20 cellular contexts compared by ENCODE assay signal in the genomic region with DNA sequence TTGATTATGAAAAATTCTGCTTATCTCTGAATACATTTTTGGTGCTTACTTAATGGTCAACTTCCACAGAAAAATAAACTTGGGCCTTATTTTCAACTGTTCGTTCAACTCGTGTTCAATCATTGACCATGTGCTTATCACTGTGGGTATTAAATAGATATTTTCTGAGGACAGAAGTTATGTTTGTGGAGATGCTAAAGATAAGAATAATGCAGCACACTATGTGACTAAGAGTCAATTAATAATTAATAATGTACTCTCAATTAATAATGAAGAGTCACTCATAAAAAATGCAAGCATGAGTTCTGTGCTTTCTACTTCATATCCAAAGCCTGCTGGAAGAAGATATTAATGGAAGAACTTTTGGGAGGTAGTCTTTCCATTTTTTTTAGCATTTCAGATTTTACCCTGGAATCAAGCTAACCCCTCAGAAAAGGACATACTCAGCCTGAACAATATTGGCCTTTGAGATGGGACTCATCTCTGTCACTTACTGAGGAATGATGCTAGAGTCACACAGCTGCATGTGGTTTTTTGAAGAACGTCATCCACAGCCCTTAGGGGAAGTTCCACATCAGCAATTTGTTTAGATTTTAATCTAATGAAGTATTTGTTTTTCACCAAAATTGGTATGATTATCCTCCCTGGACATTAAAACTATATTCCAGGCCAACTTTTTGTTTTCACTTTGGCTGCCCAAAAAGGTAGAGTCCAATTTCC.
DNase-seq lines count a peak whose midpoint lies in the region; ATAC-seq, FAIRE-seq and TF ChIP-seq lines count a peak whose summit lies in the region.
"Had no signal": no experiment of that assay in that cellular context is flagged by ENCODE, and none has a peak within 500 bp of the region (broad histone marks: within the 10 kb centered on the region; RNA-seq: fewer than 3 reads in every experiment).

No MANE protein-coding gene starts in this region.

- H3K4me3 ChIP-seq in foreskin fibroblast (ENCODE audit: low read depth in 1 of 2, low read length in 2 of 2) = no peak overlapping the region
- H3K4me3 ChIP-seq: ascending aorta, GM23248, K562, PC-9, skin epidermis had no signal

- H3K27ac Mint-ChIP-seq in progenitor cell of endocrine pancreas = no peak overlapping the region
- H3K27ac Mint-ChIP-seq: activated CD4-positive, alpha-beta T cell treated with anti-CD3 and anti-CD28 coated beads for 36 hours had no signal

- no peaks in the 10 kb centered on the region for H3K9me3 Mint-ChIP-seq in progenitor cell of endocrine pancreas (ENCODE audit: low read depth)
- H3K9me3 Mint-ChIP-seq: nephron had no signal

- H3K27me3 Mint-ChIP-seq in progenitor cell of endocrine pancreas = no peaks in the 10 kb centered on the region

- no peak for FAIRE-seq in frontal cortex (lab: Jason Lieb, UNC)
- FAIRE-seq: K562 had no signal

- H3K4me3 Mint-ChIP-seq in progenitor cell of endocrine pancreas (ENCODE audit: low read depth) = no peak overlapping the region
- H3K4me3 Mint-ChIP-seq: activated CD4-positive, alpha-beta T cell treated with anti-CD3 and anti-CD28 coated beads for 36 hours; nephron had no signal

- TF ChIP-seq CTCF in foreskin fibroblast (IDR thresholded peaks at IDR 0.05; ENCODE audit: low read depth, low read length) (no peak), progenitor cell of endocrine pancreas (IDR thresholded peaks at IDR 0.05; ENCODE audit: unreplicated experiment) (no peak)

- no peaks in the 10 kb centered on the region for H3K36me3 Mint-ChIP-seq in progenitor cell of endocrine pancreas (ENCODE audit: insufficient read depth)

- peak; percentile 58 for ATAC-seq in GM18867 (IDR thresholded peaks at IDR 0.05; ENCODE audit: unreplicated experiment)
- peak; percentile 44 for ATAC-seq in GM19468 (IDR thresholded peaks at IDR 0.05; ENCODE audit: extremely low read depth, unreplicated experiment)
- ATAC-seq in HG02970 (IDR thresholded peaks at IDR 0.05; ENCODE audit: low FRiP score, unreplicated experiment) = peak; percentile 59
- peak; percentile 50 for ATAC-seq in HG03558 (IDR thresholded peaks at IDR 0.05; ENCODE audit: extremely low read depth, unreplicated experiment)
- ATAC-seq: activated CD4-positive, alpha-beta T cell treated with anti-CD3 and anti-CD28 coated beads for 36 hours; K562 had no signal

- H3K4me1 Mint-ChIP-seq in progenitor cell of endocrine pancreas (ENCODE audit: low read depth) = peaks cover 7% of the 10 kb centered on the region
- H3K4me1 Mint-ChIP-seq: activated CD4-positive, alpha-beta T cell treated with anti-CD3 and anti-CD28 coated beads for 36 hours; nephron had no signal

- DNase-seq in activated naive CD4-positive, alpha-beta T cell treated with Interleukin-2 at 50 U/mL for 16 hours = no peak
- DNase-seq in foreskin fibroblast (no peak), frontal cortex (ENCODE audit: low spot score in 2 of 2) (no peak), progenitor cell of endocrine pancreas (ENCODE audit: low spot score, unreplicated experiment) (no peak)
- DNase-seq: activated CD4-positive, alpha-beta T cell treated with anti-CD3 and anti-CD28 coated beads for 36 hours; GM23248; NCI-H1105; NCI-H2171; NCI-H748 treated with DMSO at 0.1 percent for 48 hours; PC-9; stimulated activated CD4-positive, alpha-beta T cell treated with anti-CD3 and anti-CD28 coated beads, Interleukin-4, amount 100 ng/mL, for 24 hours; stimulated activated CD8-positive, alpha-beta memory T cell treated with anti-CD3 and anti-CD28 coated beads, Interleukin-4, amount 100 ng/mL, for 48 hours had no signal
